In the genomic region with DNA sequence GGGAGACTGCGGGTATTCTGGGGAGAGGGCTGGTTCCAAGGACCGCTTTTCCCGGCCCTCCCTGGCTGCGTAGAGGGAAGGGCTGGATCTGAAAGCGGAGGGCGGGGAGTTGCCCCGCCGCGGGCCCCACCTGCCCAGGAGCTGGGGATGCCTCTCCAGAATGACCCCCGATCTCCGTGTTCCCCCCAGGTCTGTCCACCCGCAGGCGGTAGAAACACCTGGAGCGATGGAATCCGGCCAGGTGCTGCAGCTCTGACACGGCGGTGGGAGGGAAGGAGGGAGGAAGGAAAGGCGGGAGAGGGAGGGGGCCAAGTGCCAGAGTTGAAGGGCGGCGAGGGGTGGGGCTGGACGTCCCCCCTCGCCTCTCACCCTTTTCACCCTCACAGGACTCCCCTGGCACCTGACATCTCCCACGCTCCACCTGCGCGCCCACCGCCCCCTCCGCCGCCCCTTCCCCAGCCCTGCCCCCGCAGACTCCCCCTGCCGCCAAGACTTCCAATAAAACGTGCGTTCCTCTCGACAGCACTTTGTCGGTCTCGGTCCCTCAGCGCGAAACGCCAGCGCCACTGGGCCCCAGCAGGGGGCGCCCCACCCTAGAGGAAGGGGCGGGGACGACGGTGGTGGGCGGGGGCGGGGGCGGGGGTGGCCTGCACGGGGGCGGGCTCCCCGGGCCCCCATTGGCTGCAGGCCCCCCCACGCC, we compare ENCODE assay signal across 8 cellular contexts. TPM values are rescaled to one million over a fixed set of nuclear protein-coding genes. Genes with fewer than 3 reads are reported as not detected.
A peak's percentile ranks its signal among the peaks of the same experiment; 100 is the strongest.
DNase-seq lines count a peak whose midpoint lies in the region; ATAC-seq, FAIRE-seq and TF ChIP-seq lines count a peak whose summit lies in the region.

No MANE protein-coding gene starts in this region.

- H3K4me3 Mint-ChIP-seq in H9 (peak overlapping the region; percentile 66 to 87), T-helper 17 cell (peak overlapping the region; percentile 84)

- H3K9me3 ChIP-seq in H9 (ENCODE audit: control insufficient read depth, low read depth, low read length) (no peaks in the 10 kb centered on the region), T-helper 17 cell (ENCODE audit: control insufficient read depth, low read length, poor library complexity, severe bottlenecking) (no peaks in the 10 kb centered on the region), keratinocyte (ENCODE audit: control insufficient read depth, low read depth, low read length) (no peaks in the 10 kb centered on the region)

- CTCF ChIA-PET in AG04449 (lab: Yijun Ruan, JAX), result interaction anchor here (0.7 to 10.0 kb wide), 26 partner anchors 11 to 175 kb away, joined by 3 to 245 read pairs (median 4); a partner anchor contains a TSS

- H3K56ac ChIP-seq in H9 (ENCODE audit: insufficient read length, low read depth, low read length), result no peak overlapping the region

- no peaks in the 10 kb centered on the region for H3K9me1 ChIP-seq in keratinocyte (ENCODE audit: control insufficient read depth, extremely low read depth, insufficient read depth, low read length)

- no peaks in the 10 kb centered on the region for H3K36me3 ChIP-seq in keratinocyte (ENCODE audit: control insufficient read depth in 2 of 2, extremely low read depth in 1 of 2, insufficient read depth in 2 of 2, low read length in 2 of 2)

- H2BK120ac ChIP-seq in H9 (ENCODE audit: low read depth, low read length, poor library complexity, severe bottlenecking), result no peak overlapping the region

- no peak overlapping the region for H4K91ac ChIP-seq in H9 (ENCODE audit: insufficient read length, low read depth, low read length)

- no peak overlapping the region for H2BK20ac ChIP-seq in H9 (ENCODE audit: low read depth, low read length, poor library complexity, severe bottlenecking)

- H3K27ac ChIP-seq in H9 (ENCODE audit: insufficient read length, low read depth, low read length) (no peak overlapping the region), keratinocyte (ENCODE audit: control insufficient read depth, insufficient read depth, low read length) (no peak overlapping the region)

- H3K4me1 Mint-ChIP-seq in H9 (peaks cover 39 to 56% of the 10 kb centered on the region in 2 experiments), T-helper 17 cell (peaks cover 30% of the 10 kb centered on the region)

- peaks cover 24% of the 10 kb centered on the region for H3K23me2 ChIP-seq in H9 (ENCODE audit: insufficient read length, low read depth, low read length, poor library complexity, severe bottlenecking)

- no peak overlapping the region for H3T11ph ChIP-seq in H9 (ENCODE audit: low read length)

- peak overlapping the region; percentile 82 for H3K4me2 ChIP-seq in H9 (ENCODE audit: insufficient read depth, insufficient read length, low read length)
- H3K4me2 ChIP-seq in keratinocyte (ENCODE audit: control insufficient read depth, extremely low read depth, insufficient read depth, low read depth, low read length), result peak overlapping the region; percentile 56

- H2BK5ac ChIP-seq in H9 (ENCODE audit: insufficient read length, low read length), result no peak overlapping the region

- no peaks in the 10 kb centered on the region for H3K9me3 Mint-ChIP-seq in H9

- H3K4me3 ChIP-seq in AG04449 (ENCODE audit: low read depth, low read length) (peak overlapping the region; percentile 8; the same call in 1 of the 2 replicates), keratinocyte (ENCODE audit: control insufficient read depth in 2 of 3, extremely low read depth in 1 of 3, insufficient read depth in 2 of 3, low read depth in 1 of 3, low read length in 3 of 3) (no peak overlapping the region)

- H3K23ac ChIP-seq in H9 (ENCODE audit: insufficient read length, low read depth, low read length), result no peak overlapping the region

- H3K9ac ChIP-seq in H9 (ENCODE audit: extremely low read depth, insufficient read length, low read length), result no peak overlapping the region
- H3K9ac ChIP-seq in keratinocyte (ENCODE audit: control insufficient read depth, extremely low read depth, insufficient read depth, low read length), result no peak overlapping the region

- H2AK5ac ChIP-seq in H9 (ENCODE audit: insufficient read length, low read length), result no peak overlapping the region

- peaks cover 48% of the 10 kb centered on the region for H3K27me3 Mint-ChIP-seq in H9 (ENCODE audit: low read depth)
- H3K27me3 Mint-ChIP-seq in T-helper 17 cell, result no peaks in the 10 kb centered on the region

- H4K5ac ChIP-seq in H9 (ENCODE audit: insufficient read length, low read depth, low read length), result no peak overlapping the region

- H3K27me3 ChIP-seq in H9 (ENCODE audit: insufficient read depth, low read length) (no peaks in the 10 kb centered on the region; the same call in 1 of the 2 replicates), keratinocyte (ENCODE audit: control insufficient read depth, extremely low read depth, insufficient read depth, low read length) (peaks cover 19% of the 10 kb centered on the region)

- H3K4me1 ChIP-seq in H9 (ENCODE audit: insufficient read depth, low read length), result peaks cover 2% of the 10 kb centered on the region; the same call in 1 of the 2 replicates
- peaks cover 21% of the 10 kb centered on the region for H3K4me1 ChIP-seq in keratinocyte (ENCODE audit: control insufficient read depth, extremely low read depth, insufficient read depth, low read length)

- DNase-seq in AG04449 (ENCODE audit: low read depth, low spot score), result no peak
- peak; percentile 85 for DNase-seq in H9
- peak; percentile 69 to 80 (median 70) for DNase-seq in T-helper 17 cell
- DNase-seq in anterior cingulate cortex (lab: John Stamatoyannopoulos, UW), result peak in 41 of 58 donors; percentile 14 to 74 (median 42)
- DNase-seq in keratinocyte (ENCODE audit: low read depth, low spot score), result no peak
- DNase-seq in stimulated activated CD4-positive, alpha-beta T cell treated with anti-CD3 and anti-CD28 coated beads, TNF-alpha, amount 100 ng/mL, for 4 hours (ENCODE audit: low read depth in 3 of 3), result peak; percentile 44 to 60 (median 46)
- no peak for DNase-seq in NCI-H1436 treated with DMSO at 0.1 percent for 48 hours (lab: John Stamatoyannopoulos, UW)

- no peaks in the 10 kb centered on the region for H4K20me1 ChIP-seq in H9 (ENCODE audit: control insufficient read depth, insufficient read depth, insufficient read length)
- H4K20me1 ChIP-seq in keratinocyte (ENCODE audit: control insufficient read depth, extremely low read depth, insufficient read depth, low read length), result no peaks in the 10 kb centered on the region

- FAIRE-seq in keratinocyte (lab: Jason Lieb, UNC), result no peak

- no peaks in the 10 kb centered on the region for H3K79me1 ChIP-seq in H9 (ENCODE audit: insufficient read depth, low read depth, low read length, poor library complexity, severe bottlenecking)

- TF ChIP-seq CTCF in AG04449 (IDR thresholded peaks at IDR 0.05; ENCODE audit: insufficient read depth, low read length, missing control alignments) (peak; percentile 73), H9 (conservative IDR thresholded peaks at IDR 0.05) (peak; percentile 70), keratinocyte (optimal IDR thresholded peaks at IDR 0.05 in 1 of 3, IDR thresholded peaks at IDR 0.05 in 1 of 3, conservative IDR thresholded peaks at IDR 0.05 in 1 of 3; ENCODE audit: extremely low read depth in 1 of 3, insufficient read depth in 2 of 3, low read length in 3 of 3) (peak; percentile 14 to 73 (median 57))

- no peak overlapping the region for H2AFZ ChIP-seq in H9 (ENCODE audit: low read length)
- no peak overlapping the region for H2AFZ ChIP-seq in keratinocyte (ENCODE audit: control insufficient read depth, low read length)

- TF ChIP-seq POLR2A in GM18505 (IDR thresholded peaks at IDR 0.05; ENCODE audit: borderline replicate concordance, extremely low read depth, insufficient read depth, insufficient read length), result no peak

- POLR2A ChIA-PET in AG04449 (lab: Yijun Ruan, JAX), result interaction anchor here (1.2 to 1.9 kb wide), 2 partner anchors 12 to 18 kb away, joined by 3 to 10 read pairs; a partner anchor contains a TSS

- no peak overlapping the region for H3K18ac ChIP-seq in H9 (ENCODE audit: insufficient read length, low read depth, low read length)

- peaks cover 3 to 10% (median 6%) of the 10 kb centered on the region in 3 experiments; a peak in 4 of 7 replicates for H3K36me3 Mint-ChIP-seq in H9 (ENCODE audit: insufficient read depth in 1 of 3, low read depth in 3 of 3)
- H3K36me3 Mint-ChIP-seq in T-helper 17 cell (ENCODE audit: low read depth), result no peaks in the 10 kb centered on the region

- no peak overlapping the region for H2BK12ac ChIP-seq in H9 (ENCODE audit: insufficient read length, low read depth, low read length)

- H4K8ac ChIP-seq in H9 (replicated peaks; ENCODE audit: insufficient read length, low read depth, low read length), result no peak overlapping the region

- H3K14ac ChIP-seq in H9 (ENCODE audit: insufficient read depth, low read length), result 0 out of 2 replicates have a peak overlapping the region, but pooled peaks have one; percentile 1

- dilution Hi-C loops in keratinocyte (cut with MboI; ENCODE audit: extremely low pct_ligation_motif_present, low sequenced_read_pairs), result no loop called here

- ATAC-seq in T-helper 17 cell, result peak; percentile 42
- ATAC-seq in GM18505 (IDR thresholded peaks at IDR 0.05; ENCODE audit: unreplicated experiment), result no peak

- no peak overlapping the region for H3K4ac ChIP-seq in H9 (ENCODE audit: low read depth, low read length)

- H3K27ac Mint-ChIP-seq in H9 (peak overlapping the region in 1 of 3 experiments; percentile 79; a peak in 2 of 7 replicates), T-helper 17 cell (no peak overlapping the region)

- no CpG with 5 or more reads among the region's 50 CpGs for WGBS in H9 (ENCODE audit: extremely low coverage, insufficient read length, low lambda C conversion rate)

- no peaks in the 10 kb centered on the region for H3K79me2 ChIP-seq in H9 (ENCODE audit: insufficient read depth, low read length)
- no peaks in the 10 kb centered on the region for H3K79me2 ChIP-seq in keratinocyte (ENCODE audit: control insufficient read depth, insufficient read depth, low read length)

- no peak overlapping the region for H2BK15ac ChIP-seq in H9 (ENCODE audit: low read depth, low read length)

RNA-seq across cellular contexts. Expression of a gene that starts 0.4 kb away (rescaled TPM):
- total RNA-seq in H9 (2021) (8.2 and 9.0 TPM in 2 replicates), T-helper 17 cell (10 to 100 TPM; 17.1 to 20.6 TPM)
- 0.36 TPM in 1 of 3 replicates, not detected in the others for polyA plus RNA-seq in keratinocyte
- not detected for polyA plus RNA-seq in keratinocyte (2011; ENCODE audit: low read depth)
- not detected in 2 replicates for polyA plus RNA-seq in keratinocyte (2011; cell fraction: cytosol; rRNA removed)
- polyA plus RNA-seq in keratinocyte (2011; cell fraction: nucleus; rRNA removed), result not detected in 2 replicates
- polyA plus RNA-seq in keratinocyte (2012; ENCODE audit: low replicate concordance), result 0.24 TPM in 1 of 2 replicates, not detected in the other
- polyA minus RNA-seq in keratinocyte, result not detected in 3 replicates
- not detected for polyA minus RNA-seq in keratinocyte (2011; cell fraction: cytosol; rRNA and poly(A)+ RNA removed)
- polyA minus RNA-seq in keratinocyte (2011; cell fraction: nucleus; rRNA and poly(A)+ RNA removed), result not detected in 2 replicates

RNA-seq across cellular contexts. Expression of a gene that starts 4.1 kb away (rescaled TPM):
- total RNA-seq in H9 (2021) (6.8 and 7.7 TPM in 2 replicates), T-helper 17 cell (1 to 10 TPM; 1.8 to 4.7 TPM)
- polyA plus RNA-seq in keratinocyte, result 0.14 to 0.23 TPM (median 0.19 TPM) in 3 replicates
- not detected for polyA plus RNA-seq in keratinocyte (2011; ENCODE audit: low read depth)
- polyA plus RNA-seq in keratinocyte (2011; cell fraction: cytosol; rRNA removed), result not detected in 2 replicates
- not detected in 2 replicates for polyA plus RNA-seq in keratinocyte (2011; cell fraction: nucleus; rRNA removed)
- polyA plus RNA-seq in keratinocyte (2012; ENCODE audit: low replicate concordance), result 0.32 and 2.6 TPM in 2 replicates
- polyA minus RNA-seq in keratinocyte, result not detected in 3 replicates
- not detected for polyA minus RNA-seq in keratinocyte (2011; cell fraction: cytosol; rRNA and poly(A)+ RNA removed)
- polyA minus RNA-seq in keratinocyte (2011; cell fraction: nucleus; rRNA and poly(A)+ RNA removed), result not detected in 2 replicates

RNA-seq across cellular contexts. Expression of a gene that starts 7.8 kb away (rescaled TPM):
- total RNA-seq in H9 (2021) (2.6 and 3.2 TPM in 2 replicates), T-helper 17 cell (under 1 TPM; 0.39 to 0.52 TPM)
- 0.01 to 0.14 TPM (median 0.10 TPM) in 3 replicates for polyA plus RNA-seq in keratinocyte
- polyA plus RNA-seq in keratinocyte (2011; ENCODE audit: low read depth), result 0.76 TPM
- polyA plus RNA-seq in keratinocyte (2011; cell fraction: cytosol; rRNA removed), result 0.09 TPM in 1 of 2 replicates, not detected in the other
- polyA plus RNA-seq in keratinocyte (2011; cell fraction: nucleus; rRNA removed), result 0.89 and 1.1 TPM in 2 replicates
- polyA plus RNA-seq in keratinocyte (2012; ENCODE audit: low replicate concordance), result 0.11 and 0.93 TPM in 2 replicates
- polyA minus RNA-seq in keratinocyte, result not detected in 3 replicates
- polyA minus RNA-seq in keratinocyte (2011; cell fraction: cytosol; rRNA and poly(A)+ RNA removed), result not detected
- polyA minus RNA-seq in keratinocyte (2011; cell fraction: nucleus; rRNA and poly(A)+ RNA removed), result 0.31 TPM in 1 of 2 replicates, not detected in the other

RNA-seq across cellular contexts. Expression of a gene that starts 11.9 kb away (rescaled TPM):
- total RNA-seq in H9 (2021) (83.7 and 100 TPM in 2 replicates), T-helper 17 cell (100 to 1,000 TPM; 533 to 557 TPM)
- polyA plus RNA-seq in keratinocyte, result 82.5 to 457 TPM (median 122 TPM) in 3 replicates
- polyA plus RNA-seq in keratinocyte (2011; ENCODE audit: low read depth), result 159 TPM
- 216 and 272 TPM in 2 replicates for polyA plus RNA-seq in keratinocyte (2011; cell fraction: cytosol; rRNA removed)
- 163 TPM in 2 replicates for polyA plus RNA-seq in keratinocyte (2011; cell fraction: nucleus; rRNA removed)
- polyA plus RNA-seq in keratinocyte (2012; ENCODE audit: low replicate concordance), result 191 and 430 TPM in 2 replicates
- polyA minus RNA-seq in keratinocyte, result 206 to 558 TPM (median 224 TPM) in 3 replicates
- polyA minus RNA-seq in keratinocyte (2011; cell fraction: cytosol; rRNA and poly(A)+ RNA removed), result 226 TPM
- 66.2 and 71.1 TPM in 2 replicates for polyA minus RNA-seq in keratinocyte (2011; cell fraction: nucleus; rRNA and poly(A)+ RNA removed)

RNA-seq across cellular contexts. Expression of a gene that starts 27.1 kb away (rescaled TPM):
- 1.5 TPM in 2 replicates for total RNA-seq in H9 (2021)
- not detected for total RNA-seq in T-helper 17 cell
- polyA plus RNA-seq in keratinocyte, result 563 to 2,415 TPM (median 851 TPM) in 3 replicates
- polyA plus RNA-seq in keratinocyte (2011; ENCODE audit: low read depth), result 498 TPM
- 945 and 1,085 TPM in 2 replicates for polyA plus RNA-seq in keratinocyte (2011; cell fraction: cytosol; rRNA removed)
- 621 and 766 TPM in 2 replicates for polyA plus RNA-seq in keratinocyte (2011; cell fraction: nucleus; rRNA removed)
- 829 and 2,475 TPM in 2 replicates for polyA plus RNA-seq in keratinocyte (2012; ENCODE audit: low replicate concordance)
- polyA minus RNA-seq in keratinocyte, result 308 to 665 TPM (median 468 TPM) in 3 replicates
- 614 TPM for polyA minus RNA-seq in keratinocyte (2011; cell fraction: cytosol; rRNA and poly(A)+ RNA removed)
- 205 and 217 TPM in 2 replicates for polyA minus RNA-seq in keratinocyte (2011; cell fraction: nucleus; rRNA and poly(A)+ RNA removed)

Comparison
In these comparisons a context has a peak if more than half of its experiments do, and no peak if none do; other contexts are left out.
1. DNase-seq: peak in H9 (single experiment), T-helper 17 cell (3 of 3), anterior cingulate cortex (41 of 58) and stimulated activated CD4-positive, alpha-beta T cell treated with anti-CD3 and anti-CD28 coated beads, TNF-alpha, amount 100 ng/mL, for 4 hours (3 of 3); none in AG04449 (single experiment), keratinocyte (single experiment) and NCI-H1436 treated with DMSO at 0.1 percent for 48 hours (single experiment).
2. Peak in every context shown above with its lines, with median percentiles within 50 percentile points of each other: CTCF ChIP-seq.